8 cellular contexts compared by ENCODE assay signal in genomic region chr3:48899298-48899697, GRCh38. TPM values are rescaled to one million over a fixed set of nuclear protein-coding genes. Genes with fewer than 3 reads are reported as not detected.
DNase-seq lines count a peak whose midpoint lies in the region; ATAC-seq and TF ChIP-seq lines count a peak whose summit lies in the region.

No MANE protein-coding gene starts in this region.

- H3K9me3 ChIP-seq in right atrium auricular region (no peaks in the 10 kb centered on the region), lung (ENCODE audit: control insufficient read depth in 2 of 2, insufficient read depth in 1 of 2, low read length in 1 of 2) (no peaks in the 10 kb centered on the region), vagina (no peaks in the 10 kb centered on the region)

- CTCF ChIA-PET in activated naive CD4-positive, alpha-beta T cell treated with anti-CD3 and anti-CD28 coated beads, Interleukin-2, amount 10 ng/mL, durations not matched to agents 7 days and 5 days (lab: Charles Lee) = interaction anchor here (0.6 to 2.0 kb wide), 4 partner anchors 10 to 14 kb away, joined by 3 to 6 read pairs (median 4); no protein-coding TSS in a partner anchor

- 73 to 79% methylated on average over 4 of the region's 4 CpGs for WGBS in lung, 2 donors

- intact Hi-C loops in Right ventricle myocardium superior (cut with DNase I) = no loop called here
- intact Hi-C loops in vagina (cut with DNase I) = no loop called here

- H3K27ac ChIP-seq in right atrium auricular region (peak overlapping the region; percentile 84 to 88), lung (ENCODE audit: low read depth in 1 of 2, low read length in 1 of 2) (peak overlapping the region; percentile 58 to 75), vagina (peak overlapping the region; percentile 82)

- TF ChIP-seq CTCF in right atrium auricular region (IDR thresholded peaks at IDR 0.05) = no peak
- TF ChIP-seq CTCF in lung (IDR thresholded peaks at IDR 0.05; ENCODE audit: control extremely low read depth, extremely low read depth) = no peak
- TF ChIP-seq CTCF in vagina (IDR thresholded peaks at IDR 0.05) = no peak

- no peaks in the 10 kb centered on the region for H3K36me3 ChIP-seq in right atrium auricular region
- no peaks in the 10 kb centered on the region for H3K36me3 ChIP-seq in lung (ENCODE audit: control insufficient read depth in 2 of 2, insufficient read depth in 2 of 2, low read length in 2 of 2)
- no peaks in the 10 kb centered on the region for H3K36me3 ChIP-seq in vagina

- peaks cover 14% of the 10 kb centered on the region for H3K36me3 Mint-ChIP-seq in activated naive CD4-positive, alpha-beta T cell treated with anti-CD3 and anti-CD28 coated beads, Interleukin-2, amount 10 ng/mL, durations not matched to agents 7 days and 5 days

- no peak for TF ChIP-seq POLR2A in vagina (IDR thresholded peaks at IDR 0.05)

- no peaks in the 10 kb centered on the region for H3K9me3 Mint-ChIP-seq in activated naive CD4-positive, alpha-beta T cell treated with anti-CD3 and anti-CD28 coated beads, Interleukin-2, amount 10 ng/mL, durations not matched to agents 7 days and 5 days

- peaks cover 56% of the 10 kb centered on the region for H3K4me1 Mint-ChIP-seq in activated naive CD4-positive, alpha-beta T cell treated with anti-CD3 and anti-CD28 coated beads, Interleukin-2, amount 10 ng/mL, durations not matched to agents 7 days and 5 days

- ATAC-seq in Right ventricle myocardium superior (ENCODE audit: poor library complexity) (no peak), lung (ENCODE audit: insufficient read depth, low FRiP score) (no peak), GM18870 (IDR thresholded peaks at IDR 0.05; ENCODE audit: unreplicated experiment) (no peak), HG03432 (IDR thresholded peaks at IDR 0.05; ENCODE audit: unreplicated experiment) (no peak), GM18867 (IDR thresholded peaks at IDR 0.05; ENCODE audit: unreplicated experiment) (no peak)

- no peaks in the 10 kb centered on the region for H3K27me3 Mint-ChIP-seq in activated naive CD4-positive, alpha-beta T cell treated with anti-CD3 and anti-CD28 coated beads, Interleukin-2, amount 10 ng/mL, durations not matched to agents 7 days and 5 days

- H3K4me1 ChIP-seq in right atrium auricular region (peaks cover 0 to 18% of the 10 kb centered on the region in 2 donors), lung (ENCODE audit: control insufficient read depth in 2 of 2, insufficient read depth in 2 of 2, low read length in 2 of 2) (peaks cover 3 to 12% of the 10 kb centered on the region in 2 donors), vagina (peaks cover 15% of the 10 kb centered on the region)

- peak overlapping the region; percentile 97 for H3K27ac Mint-ChIP-seq in activated naive CD4-positive, alpha-beta T cell treated with anti-CD3 and anti-CD28 coated beads, Interleukin-2, amount 10 ng/mL, durations not matched to agents 7 days and 5 days

- peak overlapping the region; percentile 87 for H3K4me3 Mint-ChIP-seq in activated naive CD4-positive, alpha-beta T cell treated with anti-CD3 and anti-CD28 coated beads, Interleukin-2, amount 10 ng/mL, durations not matched to agents 7 days and 5 days

- DNase-seq in right atrium auricular region (ENCODE audit: low spot score) = no peak
- DNase-seq in Right ventricle myocardium superior = no peak
- DNase-seq in activated naive CD4-positive, alpha-beta T cell treated with anti-CD3 and anti-CD28 coated beads, Interleukin-2, amount 10 ng/mL, durations not matched to agents 7 days and 5 days = peak; percentile 54
- no peak for DNase-seq in lung (ENCODE audit: low spot score)
- no peak for DNase-seq in vagina (ENCODE audit: extremely low spot score in 2 of 2)

- H3K27me3 ChIP-seq in right atrium auricular region (no peaks in the 10 kb centered on the region), lung (ENCODE audit: control insufficient read depth, insufficient read depth) (no peaks in the 10 kb centered on the region), vagina (no peaks in the 10 kb centered on the region)

- H3K4me3 ChIP-seq in right atrium auricular region (peak overlapping the region; percentile 74 to 81), lung (no peak overlapping the region), vagina (peak overlapping the region in 1 of 2 donors; percentile 83)

RNA-seq across cellular contexts. Expression of gene SLC25A20, which starts 0.6 kb away (rescaled TPM):
- total RNA-seq in right atrium auricular region (10 to 100 TPM; 58.8 to 67.7 TPM), Right ventricle myocardium superior (140 TPM), lung (10 to 100 TPM in 1 of 2 donors, 1 to 10 TPM in 1; 8.1 to 19.3 TPM), vagina (24.1 TPM)
- 10 to 100 TPM; 12.1 to 17.1 TPM for polyA plus RNA-seq in lung

RNA-seq across cellular contexts. Expression of gene ARIH2, which starts 19.3 kb away (rescaled TPM):
- total RNA-seq in right atrium auricular region = 100 to 1,000 TPM; 135 to 140 TPM
- 164 TPM for total RNA-seq in Right ventricle myocardium superior
- total RNA-seq in lung = 10 to 100 TPM; 83.3 to 97.6 TPM
- polyA plus RNA-seq in lung = 10 to 100 TPM; 33.1 to 47.9 TPM
- 59.4 TPM for total RNA-seq in vagina

RNA-seq across cellular contexts. Expression of gene PRKAR2A, which starts 51.6 kb away (rescaled TPM):
- total RNA-seq in right atrium auricular region (10 to 100 TPM; 26.8 to 28.5 TPM), Right ventricle myocardium superior (50.0 TPM), lung (10 to 100 TPM; 24.2 to 72.8 TPM), vagina (23.8 TPM)
- polyA plus RNA-seq in lung = 10 to 100 TPM; 10.3 to 16.7 TPM
